In the genomic region with DNA sequence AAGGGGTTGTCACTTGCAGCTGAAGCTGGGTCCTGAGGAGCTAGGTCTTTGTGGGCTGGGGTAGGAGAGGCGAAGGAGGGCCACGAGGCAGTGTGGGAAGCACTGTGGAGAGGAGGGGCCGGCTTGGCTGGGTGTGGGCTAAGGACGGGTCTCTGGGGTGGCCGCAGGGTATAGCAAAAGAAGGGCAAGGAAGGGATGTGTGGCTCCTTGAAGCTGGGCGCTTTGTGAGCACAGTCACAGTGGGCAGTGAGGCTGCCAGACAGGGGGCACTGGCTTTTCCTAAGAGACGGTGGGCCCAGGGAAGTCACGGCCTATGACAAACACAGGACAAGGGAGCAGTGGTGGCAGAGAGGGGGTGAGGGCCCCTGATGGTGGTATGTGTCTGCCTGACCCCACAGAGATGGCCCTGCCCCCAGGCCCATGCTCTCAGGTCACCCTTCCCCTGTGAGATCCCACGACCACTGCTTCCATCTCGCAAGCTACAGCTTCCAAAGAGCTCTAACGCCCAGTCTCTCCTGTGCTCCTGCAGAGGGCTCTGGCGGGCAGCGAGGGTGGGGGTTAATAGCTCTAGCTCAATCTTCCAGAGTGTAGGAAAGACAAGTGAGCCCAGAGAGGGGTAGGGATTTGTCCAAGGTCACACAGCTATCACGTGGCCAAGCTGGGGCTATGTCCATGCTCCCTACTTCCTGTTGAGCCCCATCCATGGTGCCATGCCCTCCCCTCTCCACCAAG, we compare ENCODE assay signal across 2 cellular contexts.
TF ChIP-seq lines count a peak whose summit lies in the region.

No MANE protein-coding gene starts in this region.

TF ChIP-seq in SK-N-SH, 30 proteins besides CTCF, POLR2A, EP300 and RAD21 (continued from another document):
- TF ChIP-seq, protein P1, sequence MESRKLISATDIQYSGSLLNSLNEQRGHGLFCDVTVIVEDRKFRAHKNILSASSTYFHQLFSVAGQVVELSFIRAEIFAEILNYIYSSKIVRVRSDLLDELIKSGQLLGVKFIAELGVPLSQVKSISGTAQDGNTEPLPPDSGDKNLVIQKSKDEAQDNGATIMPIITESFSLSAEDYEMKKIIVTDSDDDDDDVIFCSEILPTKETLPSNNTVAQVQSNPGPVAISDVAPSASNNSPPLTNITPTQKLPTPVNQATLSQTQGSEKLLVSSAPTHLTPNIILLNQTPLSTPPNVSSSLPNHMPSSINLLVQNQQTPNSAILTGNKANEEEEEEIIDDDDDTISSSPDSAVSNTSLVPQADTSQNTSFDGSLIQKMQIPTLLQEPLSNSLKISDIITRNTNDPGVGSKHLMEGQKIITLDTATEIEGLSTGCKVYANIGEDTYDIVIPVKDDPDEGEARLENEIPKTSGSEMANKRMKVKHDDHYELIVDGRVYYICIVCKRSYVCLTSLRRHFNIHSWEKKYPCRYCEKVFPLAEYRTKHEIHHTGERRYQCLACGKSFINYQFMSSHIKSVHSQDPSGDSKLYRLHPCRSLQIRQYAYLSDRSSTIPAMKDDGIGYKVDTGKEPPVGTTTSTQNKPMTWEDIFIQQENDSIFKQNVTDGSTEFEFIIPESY (IDR thresholded peaks at IDR 0.05; ENCODE audit: borderline replicate concordance, low read depth) = no peak
- TF ChIP-seq MEF2A (IDR thresholded peaks at IDR 0.05; ENCODE audit: borderline replicate concordance, low read depth) (no peak), SIN3A (IDR thresholded peaks at IDR 0.05; ENCODE audit: borderline replicate concordance, low read depth, low read length) (no peak), TEAD4 (IDR thresholded peaks at IDR 0.05; ENCODE audit: borderline replicate concordance, insufficient read depth) (no peak), RFX5 (IDR thresholded peaks at IDR 0.05; ENCODE audit: low read length) (no peak), NFIC (IDR thresholded peaks at IDR 0.05; ENCODE audit: borderline replicate concordance) (no peak), YY1 (IDR thresholded peaks at IDR 0.05; ENCODE audit: low read depth) (no peak), MXI1 (IDR thresholded peaks at IDR 0.05; ENCODE audit: low read depth, low read length) (no peak), GABPA (IDR thresholded peaks at IDR 0.05; ENCODE audit: low read depth) (no peak)
- TF ChIP-seq, protein P2, sequence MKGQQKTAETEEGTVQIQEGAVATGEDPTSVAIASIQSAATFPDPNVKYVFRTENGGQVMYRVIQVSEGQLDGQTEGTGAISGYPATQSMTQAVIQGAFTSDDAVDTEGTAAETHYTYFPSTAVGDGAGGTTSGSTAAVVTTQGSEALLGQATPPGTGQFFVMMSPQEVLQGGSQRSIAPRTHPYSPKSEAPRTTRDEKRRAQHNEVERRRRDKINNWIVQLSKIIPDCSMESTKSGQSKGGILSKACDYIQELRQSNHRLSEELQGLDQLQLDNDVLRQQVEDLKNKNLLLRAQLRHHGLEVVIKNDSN (IDR thresholded peaks at IDR 0.05; ENCODE audit: borderline replicate concordance, low read depth) = no peak
TF ChIP-seq in SK-N-SH: peak in this region for 0.

TF ChIP-seq in SK-N-SH treated with all-trans-retinoic acid at 6 μM for 48 hours, 23 proteins besides CTCF, POLR2A, EP300 and RAD21 (continued from another document):
- TF ChIP-seq, protein P3, sequence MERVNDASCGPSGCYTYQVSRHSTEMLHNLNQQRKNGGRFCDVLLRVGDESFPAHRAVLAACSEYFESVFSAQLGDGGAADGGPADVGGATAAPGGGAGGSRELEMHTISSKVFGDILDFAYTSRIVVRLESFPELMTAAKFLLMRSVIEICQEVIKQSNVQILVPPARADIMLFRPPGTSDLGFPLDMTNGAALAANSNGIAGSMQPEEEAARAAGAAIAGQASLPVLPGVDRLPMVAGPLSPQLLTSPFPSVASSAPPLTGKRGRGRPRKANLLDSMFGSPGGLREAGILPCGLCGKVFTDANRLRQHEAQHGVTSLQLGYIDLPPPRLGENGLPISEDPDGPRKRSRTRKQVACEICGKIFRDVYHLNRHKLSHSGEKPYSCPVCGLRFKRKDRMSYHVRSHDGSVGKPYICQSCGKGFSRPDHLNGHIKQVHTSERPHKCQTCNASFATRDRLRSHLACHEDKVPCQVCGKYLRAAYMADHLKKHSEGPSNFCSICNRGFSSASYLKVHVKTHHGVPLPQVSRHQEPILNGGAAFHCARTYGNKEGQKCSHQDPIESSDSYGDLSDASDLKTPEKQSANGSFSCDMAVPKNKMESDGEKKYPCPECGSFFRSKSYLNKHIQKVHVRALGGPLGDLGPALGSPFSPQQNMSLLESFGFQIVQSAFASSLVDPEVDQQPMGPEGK (CRISPR knock-in tag; IDR thresholded peaks at IDR 0.05; ENCODE audit: borderline replicate concordance) = no peak
- TF ChIP-seq ISL1 (CRISPR knock-in tag; IDR thresholded peaks at IDR 0.05) (no peak), TSHZ2 (CRISPR knock-in tag; IDR thresholded peaks at IDR 0.05) (no peak), CREB5 (CRISPR knock-in tag; IDR thresholded peaks at IDR 0.05; ENCODE audit: low read depth) (no peak), GLIS3 (CRISPR knock-in tag; IDR thresholded peaks at IDR 0.05) (no peak), ZNF565 (CRISPR knock-in tag; conservative IDR thresholded peaks at IDR 0.05; ENCODE audit: low read depth) (no peak)
